Comparison of ENCODE assay signal across 12 cellular contexts in the genomic region with DNA sequence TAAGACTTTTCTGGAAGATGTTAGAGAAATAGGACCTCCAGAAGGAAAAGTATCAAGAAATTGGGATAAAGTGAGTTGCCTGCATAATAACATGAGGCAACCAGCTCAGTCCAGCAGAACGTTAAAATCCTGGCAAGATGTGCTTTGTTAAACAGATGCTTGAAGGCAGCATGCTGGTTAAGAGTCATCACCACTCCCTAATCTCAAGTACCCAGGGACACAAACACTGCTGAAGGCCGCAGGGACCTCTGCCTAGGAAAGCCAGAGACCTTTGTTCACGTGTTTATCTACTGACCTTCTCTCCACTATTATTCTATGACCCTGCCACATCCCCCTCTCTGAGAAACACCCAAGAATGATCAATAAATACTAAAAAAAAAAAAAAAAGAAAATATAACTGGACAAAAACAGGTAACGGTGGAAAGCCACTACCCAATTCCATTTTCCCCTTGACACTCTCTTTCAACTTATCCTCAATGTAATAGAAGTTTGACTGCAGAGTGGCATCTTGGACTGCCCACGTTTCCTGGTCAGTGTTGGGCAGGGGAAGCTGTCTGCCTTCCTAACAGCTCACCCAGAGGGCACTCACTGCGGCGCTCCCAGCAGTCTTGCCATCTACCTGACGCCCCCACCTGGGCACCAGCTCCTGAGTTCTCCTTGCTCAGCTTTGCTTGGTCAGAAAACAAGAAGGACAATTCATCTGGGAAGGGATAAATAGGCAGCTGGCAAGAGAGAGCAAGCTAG. TPM values are rescaled to one million over a fixed set of nuclear protein-coding genes. Genes with fewer than 3 reads are reported as not detected.
"Had no signal": no experiment of that assay in that cellular context is flagged by ENCODE, and none has a peak within 500 bp of the region (broad histone marks: within the 10 kb centered on the region; RNA-seq: fewer than 3 reads in every experiment).

A gene with protein sequence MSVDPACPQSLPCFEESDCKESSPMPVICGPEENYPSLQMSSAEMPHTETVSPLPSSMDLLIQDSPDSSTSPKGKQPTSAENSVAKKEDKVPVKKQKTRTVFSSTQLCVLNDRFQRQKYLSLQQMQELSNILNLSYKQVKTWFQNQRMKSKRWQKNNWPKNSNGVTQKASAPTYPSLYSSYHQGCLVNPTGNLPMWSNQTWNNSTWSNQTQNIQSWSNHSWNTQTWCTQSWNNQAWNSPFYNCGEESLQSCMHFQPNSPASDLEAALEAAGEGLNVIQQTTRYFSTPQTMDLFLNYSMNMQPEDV (minus strand): TSS at position 120 of the 744 bp plus-strand sequence. CDS start 185 bp downstream, outside the sequence.

RNA-seq across cellular contexts. Expression of the gene that starts here (rescaled TPM):
- total RNA-seq: activated CD4-positive, alpha-beta memory T cell treated with anti-CD3 and anti-CD28 coated beads, Interleukin-2, amount 10 ng/mL, durations not matched to agents 7 days and 5 days; activated CD4-positive, alpha-beta T cell treated with anti-CD3 and anti-CD28 coated beads for 36 hours; activated CD4-positive, alpha-beta T cell treated with anti-CD3 and anti-CD28 coated beads, Interleukin-2, amount 10 ng/mL, durations not matched to agents 7 days and 5 days; activated CD8-positive, alpha-beta memory T cell treated with anti-CD3 and anti-CD28 coated beads, Interleukin-2, amount 10 ng/mL, durations not matched to agents 7 days and 5 days; activated CD8-positive, alpha-beta T cell treated with anti-CD3 and anti-CD28 coated beads, Interleukin-2, amount 10 ng/mL, durations not matched to agents 7 days and 5 days; activated naive CD4-positive, alpha-beta T cell treated with anti-CD3 and anti-CD28 coated beads, Interleukin-2, amount 50 U/mL, for 72 hours; activated naive CD8-positive, alpha-beta T cell treated with anti-CD3 and anti-CD28 coated beads for 36 hours; activated T-helper 2 cell treated with anti-CD3 and anti-CD28 coated beads, Interferon-gamma antibody, Interleukin-2, Interleukin-4, amounts not matched to agents 10 μg/mL and 5 μg/mL and 100 μg/mL, durations not matched to agents 14 hours and 24 hours and 36 hours; astrocyte; cardiac septum had no signal
- polyA plus RNA-seq: adrenal gland, aorta had no signal
